8 cellular contexts compared by ENCODE assay signal in genomic region chrX:52574416-52575275, GRCh38. TPM values are rescaled to one million over a fixed set of nuclear protein-coding genes. Genes with fewer than 3 reads are reported as not detected.
DNase-seq lines count a peak whose midpoint lies in the region; ATAC-seq lines count a peak whose summit lies in the region.

No MANE protein-coding gene starts in this region.

- no peaks in the 10 kb centered on the region for H3K9me3 Mint-ChIP-seq in activated CD8-positive, alpha-beta T cell treated with anti-CD3 and anti-CD28 coated beads, Interleukin-2, amount 10 ng/mL, durations not matched to agents 7 days and 5 days (ENCODE audit: insufficient read depth)

- H3K36me3 ChIP-seq in HAP-1 (replicated peaks) = no peaks in the 10 kb centered on the region

- no peaks in the 10 kb centered on the region for H3K4me1 Mint-ChIP-seq in activated CD8-positive, alpha-beta T cell treated with anti-CD3 and anti-CD28 coated beads, Interleukin-2, amount 10 ng/mL, durations not matched to agents 7 days and 5 days (ENCODE audit: low read depth)

- no peak overlapping the region for H3K27ac Mint-ChIP-seq in activated CD8-positive, alpha-beta T cell treated with anti-CD3 and anti-CD28 coated beads, Interleukin-2, amount 10 ng/mL, durations not matched to agents 7 days and 5 days

- DNase-seq in NCI-H345 (lab: John Stamatoyannopoulos, UW) (peak; percentile 30), NCI-H345 treated with DMSO at 0.1 percent for 48 hours (lab: John Stamatoyannopoulos, UW; ENCODE audit: unreplicated experiment) (no peak), HAP-1 (ENCODE audit: low spot score in 2 of 2) (peak; percentile 63 to 67), NCI-H2171 treated with DMSO at 0.1 percent for 48 hours (lab: John Stamatoyannopoulos, UW) (peak; percentile 16), globus pallidus (ENCODE audit: low spot score) (peak; percentile 25), renal cortical epithelial cell (ENCODE audit: low read depth) (peak; percentile 66), NCI-H774 (lab: John Stamatoyannopoulos, UW) (no peak)
- DNase-seq in activated CD8-positive, alpha-beta T cell treated with anti-CD3 and anti-CD28 coated beads, Interleukin-2, amount 10 ng/mL, durations not matched to agents 7 days and 5 days = peak; percentile 38

- H3K36me3 Mint-ChIP-seq in activated CD8-positive, alpha-beta T cell treated with anti-CD3 and anti-CD28 coated beads, Interleukin-2, amount 10 ng/mL, durations not matched to agents 7 days and 5 days (ENCODE audit: low read depth) = no peaks in the 10 kb centered on the region

- ATAC-seq in activated CD8-positive, alpha-beta T cell treated with anti-CD3 and anti-CD28 coated beads, Interleukin-2, amount 10 ng/mL, durations not matched to agents 7 days and 5 days = no peak

- POLR2A ChIA-PET in activated CD8-positive, alpha-beta T cell treated with anti-CD3 and anti-CD28 coated beads, Interleukin-2, amount 10 ng/mL, durations not matched to agents 7 days and 5 days (lab: Charles Lee) = no interaction called here

- H3K4me3 ChIP-seq in HAP-1 = no peak overlapping the region

- no peaks in the 10 kb centered on the region for H3K4me1 ChIP-seq in HAP-1

- CTCF ChIA-PET in activated CD8-positive, alpha-beta T cell treated with anti-CD3 and anti-CD28 coated beads, Interleukin-2, amount 10 ng/mL, durations not matched to agents 7 days and 5 days (lab: Charles Lee) = interaction anchor here (1.5 kb wide), 1 partner anchor 421 kb away, joined by 4 read pairs; no protein-coding TSS in a partner anchor

- in situ Hi-C loops in HAP-1 (cut with MboI; ENCODE audit: low sequenced_read_pairs) = loop anchor here (25.0 kb wide), 1 partner anchor 288 kb away; the partner anchor contains the start of gene XAGE3

- peaks cover 4% of the 10 kb centered on the region for H3K27me3 Mint-ChIP-seq in activated CD8-positive, alpha-beta T cell treated with anti-CD3 and anti-CD28 coated beads, Interleukin-2, amount 10 ng/mL, durations not matched to agents 7 days and 5 days (ENCODE audit: low read depth)

- no peaks in the 10 kb centered on the region; the same call in 1 of the 2 replicates for H3K27me3 ChIP-seq in HAP-1 (ENCODE audit: low read depth)

- H3K9me3 ChIP-seq in HAP-1 = no peaks in the 10 kb centered on the region

- no peak overlapping the region for H3K4me3 Mint-ChIP-seq in activated CD8-positive, alpha-beta T cell treated with anti-CD3 and anti-CD28 coated beads, Interleukin-2, amount 10 ng/mL, durations not matched to agents 7 days and 5 days

RNA-seq across cellular contexts. Expression of gene XAGE1B, which starts 57.8 kb away (rescaled TPM):
- total RNA-seq in activated CD8-positive, alpha-beta T cell treated with anti-CD3 and anti-CD28 coated beads, Interleukin-2, amount 10 ng/mL, durations not matched to agents 7 days and 5 days = not detected
- not detected in 2 replicates for total RNA-seq in renal cortical epithelial cell

Comparison
In these comparisons a context has a peak if more than half of its experiments do, and no peak if none do; other contexts are left out.
1. DNase-seq: peak in NCI-H345 (single experiment), HAP-1 (2 of 2), NCI-H2171 treated with DMSO at 0.1 percent for 48 hours (single experiment), activated CD8-positive, alpha-beta T cell treated with anti-CD3 and anti-CD28 coated beads, Interleukin-2, amount 10 ng/mL, durations not matched to agents 7 days and 5 days (single experiment), globus pallidus (single experiment) and renal cortical epithelial cell (single experiment); none in NCI-H345 treated with DMSO at 0.1 percent for 48 hours (single experiment) and NCI-H774 (single experiment).